Comparison of ENCODE assay signal across 8 cellular contexts in the genomic region with DNA sequence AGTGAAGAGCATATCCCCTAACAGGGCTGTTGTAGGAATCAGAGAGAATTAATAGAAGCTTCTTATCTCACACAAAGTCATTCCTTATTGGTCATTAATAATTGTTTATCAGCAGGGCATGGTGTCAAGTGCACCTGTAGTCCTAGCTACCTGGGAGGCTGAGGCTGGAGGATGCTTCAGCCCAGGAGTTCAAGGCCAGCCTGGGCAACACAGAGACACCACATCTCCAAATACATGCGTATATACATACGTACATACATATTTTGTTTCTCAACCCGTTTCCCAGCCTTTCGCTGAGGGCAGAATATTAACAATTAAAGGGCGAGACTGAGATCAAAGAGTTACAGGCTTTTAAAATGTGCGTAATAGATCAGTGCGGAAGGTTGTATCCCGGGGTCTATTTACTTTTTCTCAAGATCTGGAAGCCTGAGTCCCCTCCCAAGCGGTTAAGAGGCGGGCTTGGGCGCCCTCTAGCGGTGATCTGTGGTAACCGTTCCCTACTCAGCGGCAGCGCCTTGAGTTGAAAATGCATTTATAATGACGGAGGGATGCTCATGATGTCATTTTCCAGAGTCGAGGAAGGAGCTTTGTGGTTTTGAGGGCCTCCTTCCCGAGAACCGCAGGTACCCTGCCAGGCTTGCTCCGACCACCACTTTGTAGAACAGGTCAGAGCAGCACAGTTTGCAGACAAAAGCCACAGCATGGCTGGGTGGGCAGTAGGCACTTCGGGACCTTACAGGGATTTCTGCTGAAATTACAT.
DNase-seq lines count a peak whose midpoint lies in the region; ATAC-seq, FAIRE-seq and TF ChIP-seq lines count a peak whose summit lies in the region.

No MANE protein-coding gene starts in this region.

- no peaks in the 10 kb centered on the region for H3K36me3 ChIP-seq in cardiac muscle cell

- H3K27ac ChIP-seq in A549 (no peak overlapping the region), cardiac muscle cell (no peak overlapping the region)

- no peak for TF ChIP-seq POLR2A in A549 (IDR thresholded peaks at IDR 0.05; ENCODE audit: low read length)

- no peak overlapping the region for H3K27ac Mint-ChIP-seq in activated naive CD4-positive, alpha-beta T cell treated with anti-CD3 and anti-CD28 coated beads, Interleukin-2, amount 50 U/mL, for 72 hours

- TF ChIP-seq CTCF in A549 (IDR thresholded peaks at IDR 0.05), result peak; percentile 73
- peak; percentile 94 for TF ChIP-seq CTCF in cardiac muscle cell (IDR thresholded peaks at IDR 0.05; ENCODE audit: low read depth, low read length)

- H3K27me3 ChIP-seq in cardiac muscle cell, result peaks cover 4% of the 10 kb centered on the region

- no peak for TF ChIP-seq EP300 in A549 (IDR thresholded peaks at IDR 0.05)

- H3K9me3 Mint-ChIP-seq in activated naive CD4-positive, alpha-beta T cell treated with anti-CD3 and anti-CD28 coated beads, Interleukin-2, amount 50 U/mL, for 72 hours, result no peaks in the 10 kb centered on the region

- WGBS in A549 (ENCODE audit: missing lambda C conversion rate), result 17% methylated on average over 15 of the region's 21 CpGs

- H3K4me3 ChIP-seq in A549 (no peak overlapping the region), cardiac muscle cell (no peak overlapping the region)

- intact Hi-C loops in posterior cingulate gyrus (cut with DNase I), result loop anchor here (1.0 kb wide), 1 partner anchor 223 kb away; no protein-coding TSS in a partner anchor

- H3K4me1 ChIP-seq in A549 (no peaks in the 10 kb centered on the region), cardiac muscle cell (ENCODE audit: low read depth) (no peaks in the 10 kb centered on the region)

- peak; percentile 56 to 58 for DNase-seq in A549 (ENCODE audit: low read depth in 1 of 2, low spot score in 1 of 2)
- DNase-seq in NCI-H1092 (lab: John Stamatoyannopoulos, UW), result peak; percentile 62
- peak; percentile 45 for DNase-seq in SKM-1 (lab: John Stamatoyannopoulos, UW; ENCODE audit: unreplicated experiment)
- DNase-seq in activated naive CD4-positive, alpha-beta T cell treated with anti-CD3 and anti-CD28 coated beads, Interleukin-2, amount 50 U/mL, for 72 hours (ENCODE audit: low spot score in 2 of 2), result peak in 1 of 2 donors; percentile 83
- peak; percentile 77 to 85 for DNase-seq in cardiac muscle cell (ENCODE audit: low read depth in 1 of 2, low spot score in 1 of 2)
- peak; percentile 66 to 97 (median 88) for DNase-seq in posterior cingulate gyrus
- DNase-seq in ureter (ENCODE audit: low spot score), result peak; percentile 63

- no peaks in the 10 kb centered on the region for H3K36me3 Mint-ChIP-seq in activated naive CD4-positive, alpha-beta T cell treated with anti-CD3 and anti-CD28 coated beads, Interleukin-2, amount 50 U/mL, for 72 hours

- POLR2A ChIA-PET in A549 (lab: Yijun Ruan, JAX), result no interaction called here

- H3K4me2 ChIP-seq in A549, result peak overlapping the region; percentile 75

- ATAC-seq in A549 (peak; percentile 84 to 94), GM18867 (IDR thresholded peaks at IDR 0.05; ENCODE audit: unreplicated experiment) (peak; percentile 47)
- ATAC-seq in activated naive CD4-positive, alpha-beta T cell treated with anti-CD3 and anti-CD28 coated beads, Interleukin-2, amount 50 U/mL, for 72 hours, result peak; percentile 56 to 73

- FAIRE-seq in A549 (lab: Jason Lieb, UNC), result no peak

- peak; percentile 69 to 71 for TF ChIP-seq RAD21 in A549 (conservative IDR thresholded peaks at IDR 0.05 in 1 of 2, IDR thresholded peaks at IDR 0.05 in 1 of 2)

- H3K9me3 ChIP-seq in A549 (no peaks in the 10 kb centered on the region), cardiac muscle cell (ENCODE audit: low read depth) (no peaks in the 10 kb centered on the region)

- CTCF ChIA-PET in A549 (lab: Yijun Ruan, JAX), result interaction anchor here (0.6 to 3.6 kb wide), 36 partner anchors 9 to 1563 kb away, joined by 3 to 28 read pairs (median 3); no protein-coding TSS in a partner anchor

TF ChIP-seq in A549, 52 proteins besides CTCF, POLR2A, EP300 and RAD21:
- TF ChIP-seq TP53 (CRISPR knock-in tag; IDR thresholded peaks at IDR 0.05) (no peak), SMC3 (IDR thresholded peaks at IDR 0.05) (peak; percentile 36; the same call in 1 of the 3 replicates)
